ENCODE assay signal across 35 cellular contexts in genomic region chr6:122994256-122994655, GRCh38. TPM values are rescaled to one million over a fixed set of nuclear protein-coding genes. Genes with fewer than 3 reads are reported as not detected.
"Had no signal": no experiment of that assay in that cellular context is flagged by ENCODE, and none has a peak within 500 bp of the region (broad histone marks: within the 10 kb centered on the region; RNA-seq: fewer than 3 reads in every experiment).

No MANE protein-coding gene starts in this region.

- H3K27ac ChIP-seq: adrenal gland, brain microvascular endothelial cell, KMS-11, Peyer's patch, SJSA1 had no signal

- DNase-seq: activated CD4-positive, alpha-beta memory T cell treated with anti-CD3 and anti-CD28 coated beads for 36 hours; activated CD4-positive, alpha-beta T cell treated with anti-CD3 and anti-CD28 coated beads for 36 hours; activated CD4-positive, alpha-beta T cell treated with anti-CD3 and anti-CD28 coated beads, Interleukin-2, amount 50 U/mL, for 1 hour; activated CD8-positive, alpha-beta memory T cell treated with anti-CD3 and anti-CD28 coated beads, Interleukin-2, amount 50 U/mL, for 4 hours; activated gamma-delta T cell treated with Interleukin-2 at 50 U/mL for 16 hours; activated naive CD4-positive, alpha-beta T cell treated with anti-CD3 and anti-CD28 coated beads for 36 hours; activated T-cell treated with anti-CD3 and anti-CD28 coated beads for 4 hours; activated T-cell treated with anti-CD3 and anti-CD28 coated beads, Interleukin-2, amount 50 U/mL, for 4 hours; adrenal gland; brain microvascular endothelial cell; central memory CD4-positive, alpha-beta T cell; MM.1S; MV-4-11; NCI-H1092; NCI-H1436 treated with DMSO at 0.1 percent for 48 hours; NCI-H187 treated with DMSO at 0.1 percent for 48 hours; NCI-H2081; NCI-H345; NCI-H510A; NCI-H748 treated with DMSO at 0.1 percent for 48 hours; NK-92 treated with Interleukin-12 subunit alpha and Interleukin-12 subunit beta, amount 100 ng/mL, for 24 hours; PC-3; Peyer's patch; RPMI8226; SHP77 treated with DMSO at 0.1 percent for 48 hours; SK-N-SH had no signal

- H3K4me1 ChIP-seq: Peyer's patch, SJSA1 had no signal

- H3K4me2 ChIP-seq: KMS-11, SK-N-SH had no signal

- H3K9me3 Mint-ChIP-seq: activated CD4-positive, alpha-beta memory T cell treated with anti-CD3 and anti-CD28 coated beads for 36 hours; activated naive CD4-positive, alpha-beta T cell treated with anti-CD3 and anti-CD28 coated beads for 36 hours; activated T-helper 1 cell treated with anti-CD3 and anti-CD28 coated beads, Interleukin-12 subunit alpha, Interleukin-12 subunit beta, Interleukin-2, Interleukin-4 antibody, amounts not matched to agents 30 ng/mL and 10 ng/mL and 1 ng/mL, durations not matched to agents 14 hours and 24 hours and 36 hours; T-helper 1 cell treated with Interleukin-12 subunit alpha and Interleukin-12 subunit beta and Interleukin-4 antibody, amounts not matched to agents 30 μg/mL and 1 μg/mL, for 36 hours; T-helper 2 cell treated with Interferon-gamma antibody and Interleukin-4, amounts not matched to agents 5 μg/mL and 100 μg/mL, for 36 hours; WTC11 had no signal

- FAIRE-seq: TTC549 had no signal

- H3K36me3 Mint-ChIP-seq: WTC11 had no signal

- H3K36me3 ChIP-seq: adrenal gland, brain microvascular endothelial cell, Peyer's patch, SJSA1 had no signal

- H3K4me1 Mint-ChIP-seq: activated CD4-positive, alpha-beta T cell treated with anti-CD3 and anti-CD28 coated beads for 36 hours had no signal

- H3K27ac Mint-ChIP-seq: activated CD4-positive, alpha-beta memory T cell treated with anti-CD3 and anti-CD28 coated beads for 36 hours; activated CD4-positive, alpha-beta T cell treated with anti-CD3 and anti-CD28 coated beads for 36 hours; activated naive CD4-positive, alpha-beta T cell treated with anti-CD3 and anti-CD28 coated beads for 36 hours; activated naive CD4-positive, alpha-beta T cell treated with anti-CD3 and anti-CD28 coated beads, Interleukin-2, amount 50 U/mL, for 72 hours; activated T-helper 1 cell treated with anti-CD3 and anti-CD28 coated beads, Interleukin-12 subunit alpha, Interleukin-12 subunit beta, Interleukin-2, Interleukin-4 antibody, amounts not matched to agents 30 ng/mL and 10 ng/mL and 1 ng/mL, durations not matched to agents 14 hours and 24 hours and 36 hours; T-helper 1 cell treated with Interleukin-12 subunit alpha and Interleukin-12 subunit beta and Interleukin-4 antibody, amounts not matched to agents 30 μg/mL and 1 μg/mL, for 36 hours; T-helper 2 cell treated with Interferon-gamma antibody and Interleukin-4, amounts not matched to agents 5 μg/mL and 100 μg/mL, for 36 hours; WTC11 had no signal

- H3K4me3 ChIP-seq: adrenal gland, Peyer's patch, SJSA1 had no signal

- H3K9ac ChIP-seq: KMS-11, SK-N-SH had no signal

- H3K4me3 Mint-ChIP-seq: activated CD4-positive, alpha-beta memory T cell treated with anti-CD3 and anti-CD28 coated beads for 36 hours; activated CD4-positive, alpha-beta T cell treated with anti-CD3 and anti-CD28 coated beads for 36 hours; activated naive CD4-positive, alpha-beta T cell treated with anti-CD3 and anti-CD28 coated beads for 36 hours; activated T-cell treated with anti-CD3 and anti-CD28 coated beads, Interleukin-2, amount 50 U/mL, for 4 hours; activated T-helper 1 cell treated with anti-CD3 and anti-CD28 coated beads, Interleukin-12 subunit alpha, Interleukin-12 subunit beta, Interleukin-2, Interleukin-4 antibody, amounts not matched to agents 30 ng/mL and 10 ng/mL and 1 ng/mL, durations not matched to agents 14 hours and 24 hours and 36 hours; T-helper 1 cell treated with Interleukin-12 subunit alpha and Interleukin-12 subunit beta and Interleukin-4 antibody, amounts not matched to agents 30 μg/mL and 1 μg/mL, for 36 hours; T-helper 2 cell treated with Interferon-gamma antibody and Interleukin-4, amounts not matched to agents 5 μg/mL and 100 μg/mL, for 36 hours; WTC11 had no signal

RNA-seq across cellular contexts. Expression of gene CLVS2, which starts 1.8 kb away (rescaled TPM):
- total RNA-seq: activated CD4-positive, alpha-beta memory T cell treated with anti-CD3 and anti-CD28 coated beads for 36 hours; activated CD4-positive, alpha-beta T cell treated with anti-CD3 and anti-CD28 coated beads for 36 hours; activated naive CD4-positive, alpha-beta T cell treated with anti-CD3 and anti-CD28 coated beads for 36 hours; activated naive CD4-positive, alpha-beta T cell treated with anti-CD3 and anti-CD28 coated beads, Interleukin-2, amount 50 U/mL, for 72 hours; activated T-cell treated with anti-CD3 and anti-CD28 coated beads, Interleukin-2, amount 50 U/mL, for 4 hours; activated T-helper 1 cell treated with anti-CD3 and anti-CD28 coated beads, Interleukin-12 subunit alpha, Interleukin-12 subunit beta, Interleukin-2, Interleukin-4 antibody, amounts not matched to agents 30 ng/mL and 10 ng/mL and 1 ng/mL, durations not matched to agents 14 hours and 24 hours and 36 hours; chondrocyte; PC-3; SJSA1 had no signal
